ENCODE assay signal across 10 cellular contexts in the genomic region with DNA sequence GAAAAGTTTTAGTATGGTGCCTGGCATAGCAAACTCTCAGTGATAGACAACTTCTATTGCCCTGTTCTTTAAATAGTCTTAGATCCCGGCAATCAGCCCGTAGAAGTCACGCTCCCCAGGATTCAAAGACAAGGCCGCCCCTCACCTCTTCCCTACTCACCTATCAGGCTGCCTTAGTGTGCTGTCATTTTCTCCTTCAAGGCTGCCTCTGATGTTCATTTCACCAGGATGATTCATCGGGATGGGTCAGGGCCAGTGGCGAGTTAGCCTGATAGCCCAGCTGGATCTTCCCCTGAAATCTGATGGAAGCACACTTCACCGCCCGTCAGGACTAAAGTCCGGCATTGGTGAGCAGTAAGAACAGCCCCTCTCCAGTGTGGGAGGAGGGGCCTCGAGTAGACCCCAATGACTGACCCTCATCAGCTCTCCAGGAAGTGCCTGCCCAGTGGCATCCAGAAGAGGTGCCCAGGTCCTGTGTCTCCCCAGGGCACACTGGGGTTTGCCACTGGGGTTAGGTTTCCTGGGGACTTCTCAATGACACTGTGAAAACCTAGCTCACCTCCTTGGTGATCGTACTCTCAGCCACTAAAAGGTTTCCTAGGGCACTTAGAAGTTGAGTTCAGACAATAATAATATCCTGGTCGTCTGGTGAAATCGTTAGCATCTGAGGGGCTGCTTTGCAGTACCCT. TPM values are rescaled to one million over a fixed set of nuclear protein-coding genes. Genes with fewer than 3 reads are reported as not detected.
DNase-seq lines count a peak whose midpoint lies in the region; ATAC-seq, FAIRE-seq and TF ChIP-seq lines count a peak whose summit lies in the region.
"Had no signal": no experiment of that assay in that cellular context is flagged by ENCODE, and none has a peak within 500 bp of the region (broad histone marks: within the 10 kb centered on the region; RNA-seq: fewer than 3 reads in every experiment).

No MANE protein-coding gene starts in this region.

- intact Hi-C loops in K562 (cut with micrococcal nuclease) (no loop called here), upper lobe of right lung (cut with DNase I) (no loop called here)

- no peaks in the 10 kb centered on the region for H3K9me1 ChIP-seq in K562 (ENCODE audit: control insufficient read depth, insufficient read depth, low read length)

- no peak for TF ChIP-seq EP300 in K562 (IDR thresholded peaks at IDR 0.05; ENCODE audit: low read length)

- FAIRE-seq in K562 (lab: Jason Lieb, UNC), result no peak

- in situ Hi-C loops in K562 (cut with MboI), result loop anchor here (5.0 kb wide), 1 partner anchor 33 kb away; no protein-coding TSS in a partner anchor

- no peak for ATAC-seq in K562
- no peak for ATAC-seq in HG03571 (IDR thresholded peaks at IDR 0.05; ENCODE audit: unreplicated experiment)
- ATAC-seq in upper lobe of right lung, result no peak

- TF ChIP-seq RAD21 in K562 (CRISPR knock-in tag; conservative IDR thresholded peaks at IDR 0.05 in 1 of 2, IDR thresholded peaks at IDR 0.05 in 1 of 2), result no peak

- CTCF ChIA-PET in K562 (lab: Yijun Ruan, JAX; ENCODE audit: low intra/inter-chr PET ratio), result no interaction called here

- POLR2A ChIA-PET in K562 (lab: Yijun Ruan, JAX), result interaction anchor here (1.1 to 1.8 kb wide), 2 partner anchors 11 to 18 kb away, joined by 6 to 7 read pairs; no protein-coding TSS in a partner anchor

- H3K9ac ChIP-seq in K562 (ENCODE audit: insufficient read depth in 1 of 2, low read depth in 2 of 2, low read length in 2 of 2) (no peak overlapping the region), stomach smooth muscle (ENCODE audit: low read length in 2 of 2) (no peak overlapping the region)

- H2AFZ ChIP-seq in K562 (ENCODE audit: low read depth, low read length), result no peak overlapping the region

- 44% methylated on average over 13 of the region's 13 CpGs for WGBS in K562 (ENCODE audit: insufficient coverage, low coverage, missing lambda C conversion rate)

- H4K20me1 ChIP-seq in K562 (replicated peaks; ENCODE audit: control insufficient read depth, insufficient read depth, low read length), result no peaks in the 10 kb centered on the region

- no peak for TF ChIP-seq CTCF in K562 (IDR thresholded peaks at IDR 0.05 in 2 of 3, conservative IDR thresholded peaks at IDR 0.05 in 1 of 3; ENCODE audit: insufficient read depth in 2 of 3, low read depth in 1 of 3, low read length in 3 of 3)
- no peak for TF ChIP-seq CTCF in upper lobe of right lung (IDR thresholded peaks at IDR 0.05)

- H3K4me3 ChIP-seq in K562 (no peak overlapping the region), stomach smooth muscle (ENCODE audit: low read length in 2 of 2) (no peak overlapping the region), upper lobe of right lung (no peak overlapping the region)

- H3K36me3 ChIP-seq in K562 (ENCODE audit: control insufficient read depth, insufficient read depth, low read length) (no peaks in the 10 kb centered on the region), stomach smooth muscle (ENCODE audit: control insufficient read depth in 2 of 2, insufficient read depth in 2 of 2, low read length in 2 of 2) (no peaks in the 10 kb centered on the region), upper lobe of right lung (no peaks in the 10 kb centered on the region)

- H3K27me3 ChIP-seq in K562 (ENCODE audit: control insufficient read depth in 2 of 2, insufficient read depth in 2 of 2, low read length in 2 of 2), result no peaks in the 10 kb centered on the region
- H3K27me3 ChIP-seq in stomach smooth muscle (ENCODE audit: control insufficient read depth in 1 of 2, insufficient read depth in 2 of 2, low read length in 2 of 2), result no peaks in the 10 kb centered on the region
- H3K27me3 ChIP-seq in upper lobe of right lung, result no peaks in the 10 kb centered on the region

- H3K27ac ChIP-seq in K562 (ENCODE audit: extremely low read depth, low read depth, low read length) (no peak overlapping the region), stomach smooth muscle (ENCODE audit: low read length) (peak overlapping the region; percentile 71), upper lobe of right lung (no peak overlapping the region)

- H3K9me3 ChIP-seq in K562 (replicated peaks; ENCODE audit: control insufficient read depth, insufficient read depth, low read depth, low read length), result no peaks in the 10 kb centered on the region
- H3K9me3 ChIP-seq in stomach smooth muscle (ENCODE audit: control insufficient read depth in 2 of 2, low read length in 2 of 2), result no peaks in the 10 kb centered on the region
- no peaks in the 10 kb centered on the region for H3K9me3 ChIP-seq in upper lobe of right lung

- H3K4me2 ChIP-seq in K562 (ENCODE audit: insufficient read depth, low read length), result no peak overlapping the region

- TF ChIP-seq POLR2A in K562 (conservative IDR thresholded peaks at IDR 0.05), result no peak

- DNase-seq in HT1080 (ENCODE audit: low read depth) (peak; percentile 53), K562 (ENCODE audit: extremely low read depth in 1 of 4, low spot score in 3 of 4) (no peak), iris pigment epithelial cell (ENCODE audit: low read depth) (peak; percentile 58), SIG-M5 (lab: John Stamatoyannopoulos, UW) (no peak), upper lobe of right lung (no peak)
- DNase-seq: activated CD8-positive, alpha-beta memory T cell treated with anti-CD3 and anti-CD28 coated beads, Interleukin-2, amount 50 U/mL, for 48 hours; NCI-H1436 treated with DMSO at 0.1 percent for 48 hours; NCI-H774 had no signal

- no peaks in the 10 kb centered on the region for H3K79me2 ChIP-seq in K562 (ENCODE audit: control insufficient read depth, insufficient read depth, low read length)

- no TSS peak for BruUV-seq in K562 (replicated peaks; lab: Mats Ljungman, UMichigan)

- H3K4me1 ChIP-seq in K562 (replicated peaks in 1 of 2; ENCODE audit: control insufficient read depth in 2 of 2, insufficient read depth in 2 of 2, low read length in 2 of 2) (peaks cover 11 to 32% of the 10 kb centered on the region in 2 experiments; a peak in 3 of 5 replicates), stomach smooth muscle (ENCODE audit: control insufficient read depth, insufficient read depth, low read length) (peaks cover 65% of the 10 kb centered on the region), upper lobe of right lung (peaks cover 10% of the 10 kb centered on the region)

TF ChIP-seq in K562, 482 proteins besides CTCF, POLR2A, EP300 and RAD21 (continues in another document):
- TF ChIP-seq, protein P1, sequence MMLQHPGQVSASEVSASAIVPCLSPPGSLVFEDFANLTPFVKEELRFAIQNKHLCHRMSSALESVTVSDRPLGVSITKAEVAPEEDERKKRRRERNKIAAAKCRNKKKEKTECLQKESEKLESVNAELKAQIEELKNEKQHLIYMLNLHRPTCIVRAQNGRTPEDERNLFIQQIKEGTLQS (IDR thresholded peaks at IDR 0.05), result peak; percentile 36; the same call in 1 of the 2 replicates
- TF ChIP-seq, protein P1 (CRISPR knock-in tag; conservative IDR thresholded peaks at IDR 0.05), result no peak

RNA-seq across cellular contexts. Expression of a gene that starts 37.5 kb away (rescaled TPM):
- total RNA-seq in HT1080 (2014; rRNA removed; shearing (Covaris generic)), result 242 and 284 TPM in 2 replicates
- polyA plus RNA-seq in HT1080 (2015; cell fraction: cytosol; rRNA removed), result 389 and 430 TPM in 2 replicates
- 555 and 626 TPM in 2 replicates for polyA plus RNA-seq in HT1080 (2015; cell fraction: nucleus; rRNA removed)
- 40.0 and 70.8 TPM in 2 replicates for total RNA-seq in K562 (2011; cell fraction: chromatin; rRNA removed; ENCODE audit: low replicate concordance)
- total RNA-seq in K562 (2011; cell fraction: nucleolus; rRNA removed), result 25.8 and 35.0 TPM in 2 replicates
- total RNA-seq in K562 (2011; cell fraction: nucleoplasm; rRNA removed), result 50.5 and 78.6 TPM in 2 replicates
- total RNA-seq in K562 (2014; rRNA removed), result 49.9 and 52.9 TPM in 2 replicates
- total RNA-seq in K562 (2014; rRNA removed; fragmentation: Illumina TruSeq; extraction: Trizol), result 49.2 and 51.0 TPM in 2 replicates
- 42.0 and 43.1 TPM in 2 replicates for total RNA-seq in K562 (2015; rRNA removed; fragmentation: Illumina TruSeq; extraction: Trizol)
- total RNA-seq in K562 (2021), result 37.2 and 38.5 TPM in 2 replicates
- polyA plus RNA-seq in K562 (2011; rRNA removed), result 36.0 and 42.1 TPM in 2 replicates
- polyA plus RNA-seq in K562 (2011; cell fraction: cytosol; rRNA removed), result 14.9 and 22.5 TPM in 2 replicates
- polyA plus RNA-seq in K562 (2011; cell fraction: nucleus; rRNA removed), result 33.8 and 50.9 TPM in 2 replicates
- 46.9 and 77.8 TPM in 2 replicates for polyA plus RNA-seq in K562 (2012)
- polyA plus RNA-seq in K562 (2014; fragmentation: Illumina TruSeq; extraction: Trizol), result 40.0 and 49.5 TPM in 2 replicates
- polyA plus RNA-seq in K562 (2014; fragmentation: Nextera tagmentation; extraction: Ambion mirVana), result 10 to 100 TPM in 1 of 2 experiments, 1 to 10 TPM in 1; 8.1 to 11.1 TPM
- polyA plus RNA-seq in K562 (2014; rRNA removed), result 53.9 and 54.5 TPM in 2 replicates
- 28.7 and 39.2 TPM in 2 replicates for polyA minus RNA-seq in K562 (2011; rRNA and poly(A)+ RNA removed)
- 12.6 and 14.0 TPM in 2 replicates for polyA minus RNA-seq in K562 (2011; cell fraction: cytosol; rRNA and poly(A)+ RNA removed)
- polyA minus RNA-seq in K562 (2011; cell fraction: nucleus; rRNA and poly(A)+ RNA removed), result 23.7 and 44.0 TPM in 2 replicates
- 229 TPM for total RNA-seq in upper lobe of right lung

RNA-seq across cellular contexts. Expression of a gene that starts 41.6 kb away (rescaled TPM):
- total RNA-seq in HT1080 (2014; rRNA removed; shearing (Covaris generic)), result 17.8 and 18.6 TPM in 2 replicates
- 50.2 and 60.0 TPM in 2 replicates for polyA plus RNA-seq in HT1080 (2015; cell fraction: cytosol; rRNA removed)
- polyA plus RNA-seq in HT1080 (2015; cell fraction: nucleus; rRNA removed), result 52.2 and 55.0 TPM in 2 replicates
- 8.1 and 18.4 TPM in 2 replicates for total RNA-seq in K562 (2011; cell fraction: chromatin; rRNA removed; ENCODE audit: low replicate concordance)
- total RNA-seq in K562 (2011; cell fraction: nucleolus; rRNA removed), result 3.5 and 6.1 TPM in 2 replicates
- 9.0 and 15.3 TPM in 2 replicates for total RNA-seq in K562 (2011; cell fraction: nucleoplasm; rRNA removed)
- 6.1 and 9.5 TPM in 2 replicates for total RNA-seq in K562 (2014; rRNA removed)
- 14.7 and 19.7 TPM in 2 replicates for total RNA-seq in K562 (2014; rRNA removed; fragmentation: Illumina TruSeq; extraction: Trizol)
- 13.1 and 15.5 TPM in 2 replicates for total RNA-seq in K562 (2015; rRNA removed; fragmentation: Illumina TruSeq; extraction: Trizol)
- 7.0 and 8.4 TPM in 2 replicates for total RNA-seq in K562 (2021)
- 11.3 and 12.4 TPM in 2 replicates for polyA plus RNA-seq in K562 (2011; rRNA removed)
- polyA plus RNA-seq in K562 (2011; cell fraction: cytosol; rRNA removed), result 2.3 and 4.6 TPM in 2 replicates
- 1.8 and 3.3 TPM in 2 replicates for polyA plus RNA-seq in K562 (2011; cell fraction: nucleus; rRNA removed)
- polyA plus RNA-seq in K562 (2012), result 9.4 and 11.0 TPM in 2 replicates
- polyA plus RNA-seq in K562 (2014; fragmentation: Illumina TruSeq; extraction: Trizol), result 8.2 and 14.6 TPM in 2 replicates
- 1 to 10 TPM; 3.1 to 4.0 TPM for polyA plus RNA-seq in K562 (2014; fragmentation: Nextera tagmentation; extraction: Ambion mirVana)
- polyA plus RNA-seq in K562 (2014; rRNA removed), result 8.3 and 9.8 TPM in 2 replicates
- polyA minus RNA-seq in K562 (2011; rRNA and poly(A)+ RNA removed), result 6.5 and 9.1 TPM in 2 replicates
- 1.8 and 2.8 TPM in 2 replicates for polyA minus RNA-seq in K562 (2011; cell fraction: cytosol; rRNA and poly(A)+ RNA removed)
- 2.0 and 4.0 TPM in 2 replicates for polyA minus RNA-seq in K562 (2011; cell fraction: nucleus; rRNA and poly(A)+ RNA removed)
- total RNA-seq in upper lobe of right lung, result 24.8 TPM

Comparison
In these comparisons a context has a peak if more than half of its experiments do, and no peak if none do; other contexts are left out.
1. DNase-seq: peak in HT1080 (single experiment) and iris pigment epithelial cell (single experiment); none in K562 (0 of 4), SIG-M5 (single experiment) and upper lobe of right lung (single experiment).